ENCODE assay signal across 26 cellular contexts in the genomic region with DNA sequence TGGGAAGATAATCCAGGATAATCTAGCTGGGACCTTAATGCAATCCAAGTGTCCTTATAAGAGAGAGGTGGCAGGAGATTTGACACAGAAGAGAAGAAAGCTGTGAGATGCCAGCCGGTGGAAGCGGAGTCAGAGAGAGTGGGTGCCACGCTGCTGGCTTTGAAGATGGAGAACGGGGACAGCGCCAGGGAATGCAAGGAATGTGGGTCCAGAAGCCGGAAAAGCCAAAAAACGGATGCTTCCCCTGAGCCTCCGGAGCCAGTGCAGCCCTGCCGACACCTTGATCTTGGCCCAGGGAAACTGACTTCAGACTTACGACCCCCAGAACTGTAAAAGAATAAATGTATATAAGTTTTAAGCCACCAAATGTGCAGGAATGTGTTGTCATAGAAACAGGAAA.
"Had no signal": no experiment of that assay in that cellular context is flagged by ENCODE, and none has a peak within 500 bp of the region (broad histone marks: within the 10 kb centered on the region; RNA-seq: fewer than 3 reads in every experiment).

No MANE protein-coding gene starts in this region.

- H3K27me3 Mint-ChIP-seq: activated CD4-positive, alpha-beta T cell treated with anti-CD3 and anti-CD28 coated beads for 36 hours had no signal

- H3K36me3 ChIP-seq: ascending aorta, cardiac muscle cell, colonic mucosa, neural progenitor cell, right atrium auricular region, spleen, suprapubic skin, tibial artery, upper lobe of right lung had no signal

- H3K4me3 Mint-ChIP-seq: activated CD4-positive, alpha-beta T cell treated with anti-CD3 and anti-CD28 coated beads for 36 hours; activated naive CD4-positive, alpha-beta T cell treated with anti-CD3 and anti-CD28 coated beads for 36 hours; activated naive CD8-positive, alpha-beta T cell treated with anti-CD3 and anti-CD28 coated beads, Interleukin-2, amount 10 ng/mL, durations not matched to agents 7 days and 5 days; brain; naive thymus-derived CD8-positive, alpha-beta T cell; neural progenitor cell; T-helper 2 cell treated with Interferon-gamma antibody and Interleukin-4, amounts not matched to agents 5 μg/mL and 100 μg/mL, for 36 hours had no signal

- H3K9me3 ChIP-seq: ascending aorta, colonic mucosa, right atrium auricular region, spleen, suprapubic skin, tibial artery, upper lobe of right lung had no signal

- H3K9me3 Mint-ChIP-seq: activated naive CD4-positive, alpha-beta T cell treated with anti-CD3 and anti-CD28 coated beads for 36 hours; activated naive CD8-positive, alpha-beta T cell treated with anti-CD3 and anti-CD28 coated beads, Interleukin-2, amount 10 ng/mL, durations not matched to agents 7 days and 5 days; naive thymus-derived CD8-positive, alpha-beta T cell; T-helper 2 cell treated with Interferon-gamma antibody and Interleukin-4, amounts not matched to agents 5 μg/mL and 100 μg/mL, for 36 hours had no signal

- FAIRE-seq: endothelial cell of umbilical vein had no signal

- H3K27ac ChIP-seq: ascending aorta, cardiac muscle cell, colonic mucosa, neural progenitor cell, right atrium auricular region, spleen, suprapubic skin, tibial artery, upper lobe of right lung had no signal

- H2AFZ ChIP-seq: neural progenitor cell had no signal

- H3K4me1 Mint-ChIP-seq: naive thymus-derived CD8-positive, alpha-beta T cell had no signal

- H3K4me3 ChIP-seq: ascending aorta, cardiac muscle cell, colonic mucosa, neural progenitor cell, right atrium auricular region, spleen, suprapubic skin, tibial artery, upper lobe of right lung had no signal

- H3K36me3 Mint-ChIP-seq: activated naive CD8-positive, alpha-beta T cell treated with anti-CD3 and anti-CD28 coated beads, Interleukin-2, amount 10 ng/mL, durations not matched to agents 7 days and 5 days; brain; neural progenitor cell had no signal

- ATAC-seq: activated CD4-positive, alpha-beta T cell treated with anti-CD3 and anti-CD28 coated beads for 36 hours; naive thymus-derived CD8-positive, alpha-beta T cell; upper lobe of right lung had no signal

- H3K27ac Mint-ChIP-seq: activated CD4-positive, alpha-beta T cell treated with anti-CD3 and anti-CD28 coated beads for 36 hours; activated naive CD4-positive, alpha-beta T cell treated with anti-CD3 and anti-CD28 coated beads for 36 hours; activated naive CD8-positive, alpha-beta T cell treated with anti-CD3 and anti-CD28 coated beads, Interleukin-2, amount 10 ng/mL, durations not matched to agents 7 days and 5 days; brain; neural progenitor cell; T-helper 2 cell treated with Interferon-gamma antibody and Interleukin-4, amounts not matched to agents 5 μg/mL and 100 μg/mL, for 36 hours had no signal

- H3K4me1 ChIP-seq: ascending aorta, colonic mucosa, neural progenitor cell, right atrium auricular region, spleen, suprapubic skin, tibial artery, upper lobe of right lung had no signal

- H3K4me2 ChIP-seq: neural progenitor cell had no signal

- DNase-seq: activated CD4-positive, alpha-beta T cell treated with anti-CD3 and anti-CD28 coated beads for 36 hours; activated CD4-positive, CD25-positive, alpha-beta regulatory T cell; activated effector memory CD4-positive, alpha-beta T cell treated with Interleukin-2 at 50 U/mL for 16 hours; activated naive CD4-positive, alpha-beta T cell treated with anti-CD3 and anti-CD28 coated beads for 36 hours; activated naive CD8-positive, alpha-beta T cell treated with anti-CD3 and anti-CD28 coated beads, Interleukin-2, amount 10 ng/mL, durations not matched to agents 7 days and 5 days; activated T-cell treated with anti-CD3 and anti-CD28 coated beads for 4 hours; cerebellar nuclear complex; colonic mucosa; foreskin fibroblast; head of caudate nucleus; hippocampal formation; midbrain; naive thymus-derived CD8-positive, alpha-beta T cell; occipital lobe; spleen; stimulated activated naive CD4-positive, alpha-beta T cell; tibial artery; upper lobe of right lung had no signal

- H3K9ac ChIP-seq: neural progenitor cell had no signal

- H3K27me3 ChIP-seq: ascending aorta, cardiac muscle cell, colonic mucosa, neural progenitor cell, right atrium auricular region, upper lobe of right lung had no signal
